Comparison of ENCODE assay signal across 22 cellular contexts in genomic region chr3:187290561-187290960, GRCh38. TPM values are rescaled to one million over a fixed set of nuclear protein-coding genes. Genes with fewer than 3 reads are reported as not detected.
DNase-seq lines count a peak whose midpoint lies in the region; ATAC-seq, FAIRE-seq and TF ChIP-seq lines count a peak whose summit lies in the region.
"Had no signal": no experiment of that assay in that cellular context is flagged by ENCODE, and none has a peak within 500 bp of the region (broad histone marks: within the 10 kb centered on the region; RNA-seq: fewer than 3 reads in every experiment).

No MANE protein-coding gene starts in this region.

- CTCF ChIA-PET in WTC11 (lab: Charles Lee): interaction anchor here (1.0 to 1.8 kb wide), 7 partner anchors 12 to 389 kb away, joined by 3 to 8 read pairs (median 4); no protein-coding TSS in a partner anchor

- H3K4me2 ChIP-seq in GM23248 (ENCODE audit: unreplicated experiment): peak overlapping the region; percentile 87

- WGBS in GM23248 (ENCODE audit: low coverage in 1 of 2, low lambda C conversion rate in 2 of 2, missing lambda C conversion rate in 2 of 2), 2 experiments: 10 to 15% methylated on average over 1 of the region's 1 CpG
- 29 to 79% methylated on average over 1 of the region's 1 CpG for WGBS in sigmoid colon, 2 donors

- H3F3A ChIP-seq in GM23248 (ENCODE audit: insufficient read depth): peaks cover 47% of the 10 kb centered on the region

- FAIRE-seq in kidney (lab: Jason Lieb, UNC): no peak
- FAIRE-seq: GM12892, H54 had no signal

- H2AFZ ChIP-seq in GM23248: peak overlapping the region; percentile 78

- no peak for ATAC-seq in WTC11
- ATAC-seq in stimulated activated naive CD8-positive, alpha-beta T cell treated with anti-CD3 and anti-CD28 coated beads, Interleukin-15, amount 100 ng/mL, for 72 hours: no peak
- ATAC-seq: activated naive CD8-positive, alpha-beta T cell treated with anti-CD3 and anti-CD28 coated beads, Interleukin-2, amount 50 U/mL, for 24 hours; stimulated activated naive CD8-positive, alpha-beta T cell treated with anti-CD3 and anti-CD28 coated beads, Interleukin-15, Interleukin-2, amounts not matched to agents 100 U/mL and 50 U/mL, for 24 hours; T-cell had no signal

- H3K9me3 Mint-ChIP-seq in WTC11: no peaks in the 10 kb centered on the region
- no peaks in the 10 kb centered on the region for H3K9me3 Mint-ChIP-seq in stimulated activated naive CD8-positive, alpha-beta T cell treated with anti-CD3 and anti-CD28 coated beads, Interleukin-15, amount 100 ng/mL, for 72 hours
- H3K9me3 Mint-ChIP-seq: activated B cell treated with CpG ODN at 0.5 μM for 24 hours; activated naive CD8-positive, alpha-beta T cell treated with anti-CD3 and anti-CD28 coated beads, Interleukin-2, amount 50 U/mL, for 24 hours; activated T-helper 1 cell treated with anti-CD3 and anti-CD28 coated beads, Interleukin-12 subunit alpha, Interleukin-12 subunit beta, Interleukin-2, Interleukin-4 antibody, amounts not matched to agents 30 ng/mL and 10 ng/mL and 1 ng/mL, durations not matched to agents 14 hours and 24 hours and 36 hours; T-cell had no signal

- no peak overlapping the region for H3K27ac Mint-ChIP-seq in WTC11
- no peak overlapping the region for H3K27ac Mint-ChIP-seq in stimulated activated naive CD8-positive, alpha-beta T cell treated with anti-CD3 and anti-CD28 coated beads, Interleukin-15, amount 100 ng/mL, for 72 hours
- H3K27ac Mint-ChIP-seq: activated B cell treated with CpG ODN at 0.5 μM for 24 hours; activated naive CD8-positive, alpha-beta T cell treated with anti-CD3 and anti-CD28 coated beads, Interleukin-2, amount 50 U/mL, for 24 hours; activated T-helper 1 cell treated with anti-CD3 and anti-CD28 coated beads, Interleukin-12 subunit alpha, Interleukin-12 subunit beta, Interleukin-2, Interleukin-4 antibody, amounts not matched to agents 30 ng/mL and 10 ng/mL and 1 ng/mL, durations not matched to agents 14 hours and 24 hours and 36 hours; T-cell had no signal

- H3K27ac ChIP-seq in GM23248 (peak overlapping the region; percentile 88), kidney (ENCODE audit: low read depth in 2 of 2, low read length in 2 of 2) (no peak overlapping the region), sigmoid colon (peak overlapping the region in 3 of 4 donors; percentile 80 to 87 (median 83))
- H3K27ac ChIP-seq: RWPE1 had no signal

- H3K9me2 ChIP-seq in GM23248 (ENCODE audit: insufficient read depth): no peaks in the 10 kb centered on the region; the same call in 1 of the 2 replicates

- H3K36me3 ChIP-seq in GM23248 (ENCODE audit: low read depth): no peaks in the 10 kb centered on the region
- H3K36me3 ChIP-seq in kidney (ENCODE audit: control insufficient read depth in 1 of 2, insufficient read depth in 2 of 2, low read length in 2 of 2): no peaks in the 10 kb centered on the region
- H3K36me3 ChIP-seq in sigmoid colon: no peaks in the 10 kb centered on the region

- POLR2A ChIA-PET in WTC11 (lab: Charles Lee): no interaction called here

- peaks cover 7% of the 10 kb centered on the region for H3K27me3 Mint-ChIP-seq in WTC11 (ENCODE audit: low read depth)
- H3K27me3 Mint-ChIP-seq in stimulated activated naive CD8-positive, alpha-beta T cell treated with anti-CD3 and anti-CD28 coated beads, Interleukin-15, amount 100 ng/mL, for 72 hours: peaks cover 37% of the 10 kb centered on the region

- TF ChIP-seq CTCF in WTC11 (IDR thresholded peaks at IDR 0.05): no peak
- no peak for TF ChIP-seq CTCF in kidney (IDR thresholded peaks at IDR 0.05; ENCODE audit: borderline replicate concordance, extremely low read depth, insufficient read depth)
- TF ChIP-seq CTCF in sigmoid colon (IDR thresholded peaks at IDR 0.05): no peak
- no peak for TF ChIP-seq CTCF in GM13977 (IDR thresholded peaks at IDR 0.05; ENCODE audit: extremely low read depth, insufficient read depth, missing control alignments)

- in situ Hi-C loops in GM23248 (cut with MboI): no loop called here
- in situ Hi-C loops in GM13977 (cut with MboI; ENCODE audit: low pct_unique_long_range_greater_than_20kb, low sequenced_read_pairs, unreplicated experiment): no loop called here

- no peaks in the 10 kb centered on the region for H4K20me1 ChIP-seq in GM23248 (ENCODE audit: insufficient read depth)

- intact Hi-C loops in kidney (cut with DNase I) (no loop called here), sigmoid colon (cut with DNase I) (no loop called here)

- H3K9ac ChIP-seq in GM23248 (peak overlapping the region; percentile 83), kidney (ENCODE audit: low read length in 2 of 2) (no peak overlapping the region)

- DNase-seq in GM23248: peak; percentile 45
- DNase-seq in WTC11 (ENCODE audit: low spot score): no peak
- no peak for DNase-seq in kidney
- DNase-seq in sigmoid colon: no peak
- no peak for DNase-seq in NCI-H524 treated with DMSO at 0.1 percent for 48 hours (lab: John Stamatoyannopoulos, UW)
- DNase-seq in stimulated activated naive CD8-positive, alpha-beta T cell treated with anti-CD3 and anti-CD28 coated beads, Interleukin-15, amount 100 ng/mL, for 72 hours: no peak
- no peak for DNase-seq in NCI-H446 (lab: John Stamatoyannopoulos, UW)
- no peak for DNase-seq in GM13977 (ENCODE audit: low spot score)
- DNase-seq: activated B cell treated with CpG ODN at 0.5 μM for 24 hours; activated naive CD8-positive, alpha-beta T cell treated with anti-CD3 and anti-CD28 coated beads, Interleukin-2, amount 50 U/mL, for 24 hours; GF-D8; NCI-H1417 treated with DMSO at 0.1 percent for 48 hours; NCI-H2171 treated with DMSO at 0.1 percent for 48 hours; stimulated activated CD4-positive, alpha-beta T cell treated with anti-CD3 and anti-CD28 coated beads, Interleukin-15, amount 100 ng/mL, for 24 hours; stimulated activated naive CD8-positive, alpha-beta T cell treated with anti-CD3 and anti-CD28 coated beads, Interleukin-15, Interleukin-2, amounts not matched to agents 100 U/mL and 50 U/mL, for 24 hours; T-cell had no signal

- H3K4me3 Mint-ChIP-seq in WTC11: peak overlapping the region; percentile 78
- no peak overlapping the region for H3K4me3 Mint-ChIP-seq in stimulated activated naive CD8-positive, alpha-beta T cell treated with anti-CD3 and anti-CD28 coated beads, Interleukin-15, amount 100 ng/mL, for 72 hours
- H3K4me3 Mint-ChIP-seq: activated B cell treated with CpG ODN at 0.5 μM for 24 hours; activated naive CD8-positive, alpha-beta T cell treated with anti-CD3 and anti-CD28 coated beads, Interleukin-2, amount 50 U/mL, for 24 hours; activated T-helper 1 cell treated with anti-CD3 and anti-CD28 coated beads, Interleukin-12 subunit alpha, Interleukin-12 subunit beta, Interleukin-2, Interleukin-4 antibody, amounts not matched to agents 30 ng/mL and 10 ng/mL and 1 ng/mL, durations not matched to agents 14 hours and 24 hours and 36 hours; T-cell had no signal

- H3K27me3 ChIP-seq in GM23248 (replicated peaks; ENCODE audit: insufficient read depth) (no peaks in the 10 kb centered on the region), sigmoid colon (no peaks in the 10 kb centered on the region)

- no peak for TF ChIP-seq EP300 in sigmoid colon (IDR thresholded peaks at IDR 0.05)

- H3K36me3 Mint-ChIP-seq in WTC11: no peaks in the 10 kb centered on the region
- H3K36me3 Mint-ChIP-seq: T-cell had no signal

- H3K79me2 ChIP-seq in GM23248 (ENCODE audit: insufficient read depth): peaks cover 26% of the 10 kb centered on the region

- peaks cover 87% of the 10 kb centered on the region for H3K4me1 ChIP-seq in GM23248 (ENCODE audit: insufficient read depth)
- peaks cover 5 to 7% of the 10 kb centered on the region in 2 donors for H3K4me1 ChIP-seq in kidney (ENCODE audit: control insufficient read depth in 1 of 2, insufficient read depth in 1 of 2, low read depth in 1 of 2, low read length in 2 of 2)
- peaks cover 0 to 69% (median 40%) of the 10 kb centered on the region in 4 donors for H3K4me1 ChIP-seq in sigmoid colon

- TF ChIP-seq POLR2A in sigmoid colon (IDR thresholded peaks at IDR 0.05): no peak

- H3K9me3 ChIP-seq in GM23248 (ENCODE audit: low read depth): no peaks in the 10 kb centered on the region
- H3K9me3 ChIP-seq in kidney (ENCODE audit: control insufficient read depth in 1 of 2, low read length in 2 of 2): no peaks in the 10 kb centered on the region
- H3K9me3 ChIP-seq in sigmoid colon: no peaks in the 10 kb centered on the region

- H3K4me3 ChIP-seq in GM23248: peak overlapping the region; percentile 76
- peak overlapping the region; percentile 40 to 60 for H3K4me3 ChIP-seq in kidney (ENCODE audit: low read length in 2 of 2)
- H3K4me3 ChIP-seq in sigmoid colon: peak overlapping the region; percentile 41 to 59 (median 53)

- H3K4me1 Mint-ChIP-seq in WTC11: peaks cover 58% of the 10 kb centered on the region
- H3K4me1 Mint-ChIP-seq in stimulated activated naive CD8-positive, alpha-beta T cell treated with anti-CD3 and anti-CD28 coated beads, Interleukin-15, amount 100 ng/mL, for 72 hours: no peaks in the 10 kb centered on the region
- H3K4me1 Mint-ChIP-seq: activated B cell treated with CpG ODN at 0.5 μM for 24 hours, T-cell had no signal

TF ChIP-seq in WTC11, 78 proteins besides CTCF, POLR2A, EP300 and RAD21 (continues in another document):
- TF ChIP-seq ZMAT4 (CRISPR knock-in tag; IDR thresholded peaks at IDR 0.05): no peak

RNA-seq across cellular contexts. Expression of gene MASP1, which starts 1.0 kb away (rescaled TPM):
- total RNA-seq in GM23248 (2014; rRNA removed; shearing (Covaris generic)): 32.1 and 52.3 TPM in 2 replicates
- polyA plus RNA-seq in GM23248 (2016; fragmentation: Nextera tagmentation; extraction: Ambion mirVana): 32.8 and 37.3 TPM in 2 replicates
- total RNA-seq in WTC11 (2021): 2.2 to 3.5 TPM (median 3.1 TPM) in 3 replicates
- 4.8 TPM for total RNA-seq in kidney
- 2.8 TPM for polyA plus RNA-seq in kidney (ENCODE audit: insufficient read depth, low read depth, low replicate concordance)
- 100 to 1,000 TPM in 3 of 4 donors, 10 to 100 TPM in 1; 93.5 to 236 (median 153) TPM for total RNA-seq in sigmoid colon
- 10 to 100 TPM in 1 of 3 donors, 1 to 10 TPM in 1, under 1 TPM in 1; 0.69 to 14.2 (median 1.2) TPM for polyA plus RNA-seq in sigmoid colon
- total RNA-seq: activated B cell treated with CpG ODN at 0.5 μM for 24 hours; activated T-helper 1 cell treated with anti-CD3 and anti-CD28 coated beads, Interleukin-12 subunit alpha, Interleukin-12 subunit beta, Interleukin-2, Interleukin-4 antibody, amounts not matched to agents 30 ng/mL and 10 ng/mL and 1 ng/mL, durations not matched to agents 14 hours and 24 hours and 36 hours; kidney epithelial cell; LHCN-M2 had no signal

Comparison
In these comparisons a context has a peak if more than half of its experiments do, and no peak if none do; other contexts are left out.
1. H3K27ac ChIP-seq: peak in GM23248 (single experiment) and sigmoid colon (3 of 4); none in kidney (0 of 2).
2. Peak in every context shown above with its lines, with median percentiles within 50 percentile points of each other: H3K4me3 ChIP-seq.